Comparison of ENCODE assay signal across 32 cellular contexts in genomic region chr2:237048595-237048994, GRCh38.
"Had no signal": no experiment of that assay in that cellular context is flagged by ENCODE, and none has a peak within 500 bp of the region (broad histone marks: within the 10 kb centered on the region; RNA-seq: fewer than 3 reads in every experiment).

No MANE protein-coding gene starts in this region.

- H3K4me3 ChIP-seq: adrenal gland, body of pancreas, esophagus squamous epithelium, gastroesophageal sphincter, heart right ventricle, hepatocyte had no signal

- H3K4me1 ChIP-seq: adrenal gland, body of pancreas, esophagus squamous epithelium had no signal

- H2AFZ ChIP-seq: hepatocyte had no signal

- FAIRE-seq: colon had no signal

- H3K27ac ChIP-seq: adrenal gland, body of pancreas, epithelial cell of prostate, esophagus squamous epithelium, gastroesophageal sphincter, heart right ventricle, hepatocyte, WERI-Rb-1 had no signal

- H3K9me3 ChIP-seq: body of pancreas had no signal

- H3K27me3 ChIP-seq: adrenal gland, body of pancreas, gastroesophageal sphincter, hepatocyte had no signal

- DNase-seq: activated CD4-positive, alpha-beta memory T cell treated with anti-CD3 and anti-CD28 coated beads for 36 hours; activated CD4-positive, alpha-beta T cell treated with anti-CD3 and anti-CD28 coated beads for 36 hours; activated CD4-positive, alpha-beta T cell treated with anti-CD3 and anti-CD28 coated beads, Interleukin-2, amount 10 ng/mL, durations not matched to agents 24 days and 14 days; activated CD4-positive, CD25-positive, alpha-beta regulatory T cell; activated CD4-positive, CD25-positive, alpha-beta regulatory T cell treated with anti-CD3 and anti-CD28 coated beads, Interleukin-2, amount 50 U/mL, for 72 hours; activated CD8-positive, alpha-beta memory T cell treated with anti-CD3 and anti-CD28 coated beads, Interleukin-2, amount 10 ng/mL, durations not matched to agents 7 days and 5 days; activated CD8-positive, alpha-beta memory T cell treated with anti-CD3 and anti-CD28 coated beads, Interleukin-2, amount 50 U/mL, for 4 hours; activated CD8-positive, alpha-beta T cell treated with anti-CD3 and anti-CD28 coated beads, Interleukin-2, amount 10 ng/mL, durations not matched to agents 7 days and 5 days; activated effector memory CD4-positive, alpha-beta T cell treated with anti-CD3 and anti-CD28 coated beads, Interleukin-2, amount 50 U/mL, for 16 hours; activated naive CD4-positive, alpha-beta T cell treated with anti-CD3 and anti-CD28 coated beads for 36 hours; activated naive CD8-positive, alpha-beta T cell treated with anti-CD3 and anti-CD28 coated beads for 36 hours; activated naive CD8-positive, alpha-beta T cell treated with anti-CD3 and anti-CD28 coated beads, Interleukin-2, amount 50 U/mL, for 24 hours; activated T-cell treated with anti-CD3 and anti-CD28 coated beads, Interleukin-2, amount 50 U/mL, for 1 hour; activated T-cell treated with anti-CD3 and anti-CD28 coated beads, Interleukin-2, amount 50 U/mL, for 48 hours; adrenal gland; amygdala; aorta; body of pancreas; caudate nucleus; cortex of kidney; dermis blood vessel endothelial cell; effector CD4-positive, alpha-beta T cell; effector memory CD8-positive, alpha-beta T cell; esophagus squamous epithelium; foreskin melanocyte; heart right ventricle; T-helper 9 cell; WERI-Rb-1 had no signal

- H3K4me2 ChIP-seq: hepatocyte had no signal

- ATAC-seq: activated CD4-positive, alpha-beta T cell treated with anti-CD3 and anti-CD28 coated beads for 36 hours; activated CD8-positive, alpha-beta memory T cell treated with anti-CD3 and anti-CD28 coated beads, Interleukin-2, amount 10 ng/mL, durations not matched to agents 7 days and 5 days; activated CD8-positive, alpha-beta T cell treated with anti-CD3 and anti-CD28 coated beads, Interleukin-2, amount 10 ng/mL, durations not matched to agents 7 days and 5 days; activated naive CD8-positive, alpha-beta T cell treated with anti-CD3 and anti-CD28 coated beads, Interleukin-2, amount 50 U/mL, for 24 hours; body of pancreas; effector memory CD8-positive, alpha-beta T cell; gastroesophageal sphincter; heart right ventricle had no signal

- H3K36me3 ChIP-seq: adrenal gland, esophagus squamous epithelium, gastroesophageal sphincter, heart right ventricle, WERI-Rb-1 had no signal

- H3K79me2 ChIP-seq: hepatocyte had no signal
